Comparison of ENCODE assay signal across 25 cellular contexts in the genomic region with DNA sequence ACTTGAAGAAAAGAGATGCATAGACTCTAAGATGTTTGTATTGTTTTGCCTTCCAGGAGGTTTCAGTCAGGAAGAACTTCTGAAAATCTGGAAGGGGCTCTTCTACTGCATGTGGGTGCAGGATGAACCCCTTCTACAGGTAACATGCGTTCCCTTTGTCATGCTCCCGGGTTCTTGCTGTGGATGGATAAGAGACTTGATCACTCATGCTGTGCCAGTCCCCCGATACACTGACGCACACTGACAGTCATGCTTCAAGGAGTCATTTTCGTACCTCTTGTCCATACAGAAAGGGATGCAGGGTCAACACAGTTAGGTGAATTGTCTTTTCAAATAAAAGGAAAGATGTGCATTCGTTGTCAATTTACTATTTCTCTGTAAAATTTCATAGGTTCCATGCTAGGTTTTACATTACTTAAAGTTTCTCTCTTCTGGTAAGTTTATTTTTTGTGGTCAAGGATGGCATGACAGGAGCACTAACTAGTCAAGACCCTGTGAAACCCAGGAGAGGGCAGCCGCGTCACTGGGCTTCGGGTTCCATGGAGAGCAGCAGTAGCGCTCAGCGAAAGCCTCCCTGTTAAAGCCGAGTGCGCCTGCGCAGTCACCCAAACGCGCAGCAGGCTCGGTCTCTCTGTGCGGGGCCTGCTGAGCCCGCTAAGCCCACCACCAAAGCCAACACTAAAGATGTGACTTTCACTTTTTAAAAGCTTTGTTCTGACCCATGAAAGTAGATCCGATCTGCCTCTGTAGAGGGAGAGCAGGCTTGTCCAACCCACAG. TPM values are rescaled to one million over a fixed set of nuclear protein-coding genes. Genes with fewer than 3 reads are reported as not detected.
"Had no signal": no experiment of that assay in that cellular context is flagged by ENCODE, and none has a peak within 500 bp of the region (broad histone marks: within the 10 kb centered on the region; RNA-seq: fewer than 3 reads in every experiment).

No MANE protein-coding gene starts in this region.

- ATAC-seq: activated naive CD4-positive, alpha-beta T cell treated with anti-CD3 and anti-CD28 coated beads, Interleukin-2, amount 50 U/mL, for 72 hours; body of pancreas; effector memory CD8-positive, alpha-beta T cell; left cardiac atrium; naive thymus-derived CD4-positive, alpha-beta T cell had no signal

- H3K27me3 Mint-ChIP-seq: activated CD4-positive, alpha-beta T cell treated with anti-CD3 and anti-CD28 coated beads, Interleukin-2, amount 10 ng/mL, durations not matched to agents 7 days and 5 days; effector memory CD8-positive, alpha-beta T cell; naive thymus-derived CD4-positive, alpha-beta T cell had no signal

- H3K27ac ChIP-seq: adrenal gland, body of pancreas, cardiac muscle cell, right atrium auricular region, testis, transverse colon had no signal

- H3K9me3 ChIP-seq: adrenal gland, body of pancreas, right atrium auricular region, testis, transverse colon had no signal

- H3K27me3 ChIP-seq: adrenal gland, body of pancreas, cardiac muscle cell, right atrium auricular region, testis, transverse colon had no signal

- H3K4me1 ChIP-seq: adrenal gland, body of pancreas, right atrium auricular region, testis, transverse colon had no signal

- DNase-seq: activated CD4-positive, alpha-beta T cell treated with anti-CD3 and anti-CD28 coated beads for 1 hour; activated CD4-positive, alpha-beta T cell treated with anti-CD3 and anti-CD28 coated beads, Interleukin-2, amount 10 ng/mL, durations not matched to agents 7 days and 5 days; activated CD8-positive, alpha-beta memory T cell treated with anti-CD3 and anti-CD28 coated beads for 24 hours; adrenal gland; aorta; body of pancreas; cortex of kidney; effector memory CD8-positive, alpha-beta T cell; hippocampal formation; left cardiac atrium; midbrain; naive thymus-derived CD4-positive, alpha-beta T cell; stimulated activated CD4-positive, alpha-beta T cell treated with anti-CD3 and anti-CD28 coated beads, Interleukin-15, amount 100 ng/mL, for 24 hours; stimulated activated CD4-positive, alpha-beta T cell treated with anti-CD3 and anti-CD28 coated beads, Interleukin-2, amount 100 ng/mL, for 24 hours; stimulated activated naive CD4-positive, alpha-beta T cell; SW 1271; T1000; testis; transverse colon had no signal

- H3K4me3 Mint-ChIP-seq: activated CD4-positive, alpha-beta T cell treated with anti-CD3 and anti-CD28 coated beads, Interleukin-2, amount 10 ng/mL, durations not matched to agents 7 days and 5 days; effector memory CD8-positive, alpha-beta T cell; T-helper 1 cell treated with Interleukin-12 subunit alpha and Interleukin-12 subunit beta and Interleukin-4 antibody, amounts not matched to agents 30 μg/mL and 1 μg/mL, for 36 hours had no signal

- H3K4me3 ChIP-seq: adrenal gland, body of pancreas, cardiac muscle cell, right atrium auricular region, testis, transverse colon had no signal

- H3K27ac Mint-ChIP-seq: effector memory CD8-positive, alpha-beta T cell; T-helper 1 cell treated with Interleukin-12 subunit alpha and Interleukin-12 subunit beta and Interleukin-4 antibody, amounts not matched to agents 30 μg/mL and 1 μg/mL, for 36 hours had no signal

- FAIRE-seq: endothelial cell of umbilical vein, keratinocyte had no signal

RNA-seq across cellular contexts. Expression of a gene that starts 10.7 kb away (rescaled TPM):
- polyA plus RNA-seq: aorta had no signal
